In genomic region chr2:3035385-3036050, GRCh38 we compare ENCODE assay signal across 23 cellular contexts.
"Had no signal": no experiment of that assay in that cellular context is flagged by ENCODE, and none has a peak within 500 bp of the region (broad histone marks: within the 10 kb centered on the region; RNA-seq: fewer than 3 reads in every experiment).

No MANE protein-coding gene starts in this region.

- H3K4me1 ChIP-seq: body of pancreas, gastrocnemius medialis, right lobe of liver, suprapubic skin, tibial artery had no signal

- H3K27me3 ChIP-seq: body of pancreas, gastrocnemius medialis, right lobe of liver, suprapubic skin, tibial artery had no signal

- ATAC-seq: activated T-cell treated with anti-CD3 and anti-CD28 coated beads, Interleukin-2, amount 50 U/mL, for 4 hours; body of pancreas; gastrocnemius medialis; left ventricle myocardium superior had no signal

- H3K9me3 ChIP-seq: body of pancreas, gastrocnemius medialis, right lobe of liver, suprapubic skin had no signal

- H3K27ac ChIP-seq: body of pancreas, gastrocnemius medialis, right lobe of liver, suprapubic skin, tibial artery, WERI-Rb-1 had no signal

- DNase-seq: activated CD4-positive, alpha-beta memory T cell treated with anti-CD3 and anti-CD28 coated beads, Interleukin-2, amount 10 ng/mL, durations not matched to agents 7 days and 5 days; activated CD4-positive, alpha-beta T cell treated with anti-CD3 and anti-CD28 coated beads, Interleukin-2, amount 10 ng/mL, durations not matched to agents 7 days and 5 days; activated CD4-positive, CD25-positive, alpha-beta regulatory T cell treated with anti-CD3 and anti-CD28 coated beads, Interleukin-2, amount 50 U/mL, for 72 hours; activated CD8-positive, alpha-beta memory T cell treated with anti-CD3 and anti-CD28 coated beads, Interleukin-2, amount 50 U/mL, for 48 hours; activated gamma-delta T cell treated with Interleukin-2 at 50 U/mL for 16 hours; activated naive CD4-positive, alpha-beta T cell treated with anti-CD3 and anti-CD28 coated beads, Interleukin-2, amount 50 U/mL, for 16 hours; activated T-cell treated with anti-CD3 and anti-CD28 coated beads, Interleukin-2, amount 50 U/mL, for 4 hours; anterior cingulate cortex; body of pancreas; effector CD8-positive, alpha-beta T cell; gastrocnemius medialis; glutamatergic neuron; left ventricle myocardium superior; naive B cell; occipital lobe; stimulated activated CD4-positive, alpha-beta T cell treated with anti-CD3 and anti-CD28 coated beads, Interleukin-12 subunit alpha, Interleukin-12 subunit beta, amount 100 ng/mL, for 4 hours; stimulated activated CD4-positive, alpha-beta T cell treated with anti-CD3 and anti-CD28 coated beads, Interleukin-4, amount 100 ng/mL, for 1 hour; T-helper 17 cell; T1000; tibial artery; WERI-Rb-1 had no signal

- H3K4me3 ChIP-seq: body of pancreas, gastrocnemius medialis, right lobe of liver, suprapubic skin, tibial artery had no signal

- H3K36me3 ChIP-seq: gastrocnemius medialis, right lobe of liver, suprapubic skin, tibial artery, WERI-Rb-1 had no signal
